9 cellular contexts compared by ENCODE assay signal in the genomic region with DNA sequence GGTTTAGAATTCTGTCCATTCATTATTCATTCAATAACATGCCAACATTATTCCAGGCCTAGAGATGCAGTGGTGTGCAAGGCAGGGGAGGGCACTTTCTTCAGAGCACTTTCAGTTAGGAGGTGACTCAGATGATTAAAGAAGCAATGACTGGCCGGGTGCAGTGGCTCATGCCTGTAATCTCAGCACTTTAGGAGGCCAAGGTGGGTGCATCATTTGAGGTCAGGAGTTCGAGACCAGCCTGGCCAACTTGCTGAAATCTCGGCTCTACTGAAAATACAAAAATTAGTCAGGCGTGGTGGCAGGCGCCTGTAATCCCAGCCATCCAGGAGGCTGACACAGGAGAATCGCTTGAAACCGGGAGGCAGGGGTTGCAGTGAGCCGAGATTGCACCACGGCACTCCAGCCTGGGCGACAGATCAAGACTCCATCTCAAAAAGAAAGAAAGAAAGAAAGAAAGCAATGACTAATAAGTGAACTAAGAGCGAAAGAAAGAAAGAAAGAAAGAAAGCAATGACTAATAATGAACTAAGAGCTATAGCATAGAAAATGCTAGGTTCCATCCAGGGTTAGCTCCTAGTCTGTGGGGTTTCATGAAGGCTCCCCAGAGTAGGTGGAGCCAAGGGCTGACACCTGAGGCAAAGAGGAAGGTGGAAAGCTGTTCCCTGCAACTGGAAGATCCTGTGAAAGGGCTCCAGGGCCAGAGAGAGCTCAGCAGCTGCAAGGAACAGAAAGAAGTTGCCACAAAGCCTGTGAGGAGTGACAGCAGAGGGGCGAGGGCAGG.
A peak's percentile ranks its signal among the peaks of the same experiment; 100 is the strongest.
DNase-seq lines count a peak whose midpoint lies in the region; ATAC-seq and TF ChIP-seq lines count a peak whose summit lies in the region.
"Had no signal": no experiment of that assay in that cellular context is flagged by ENCODE, and none has a peak within 500 bp of the region (broad histone marks: within the 10 kb centered on the region; RNA-seq: fewer than 3 reads in every experiment).

No MANE protein-coding gene starts in this region.

- no peak overlapping the region for H3K27ac ChIP-seq in ovary

- H3K4me3 Mint-ChIP-seq in activated T-cell treated with anti-CD3 and anti-CD28 coated beads, Interleukin-2, amount 50 U/mL, for 4 hours, result no peak overlapping the region
- H3K4me3 Mint-ChIP-seq: CD14-positive monocyte had no signal

- no peaks in the 10 kb centered on the region for H3K36me3 ChIP-seq in ovary

- H3K4me1 ChIP-seq in ovary (ENCODE audit: insufficient read depth), result peaks cover 21% of the 10 kb centered on the region

- no peak overlapping the region for H3K4me3 ChIP-seq in ovary

- TF ChIP-seq POLR2A in ovary (IDR thresholded peaks at IDR 0.05), result no peak

- TF ChIP-seq CTCF in ovary (IDR thresholded peaks at IDR 0.05), result no peak

- ATAC-seq in HG02798 (IDR thresholded peaks at IDR 0.05; ENCODE audit: poor library complexity, unreplicated experiment) (peak; percentile 55), HG03159 (IDR thresholded peaks at IDR 0.05; ENCODE audit: unreplicated experiment) (no peak)
- ATAC-seq in activated T-cell treated with anti-CD3 and anti-CD28 coated beads, Interleukin-2, amount 50 U/mL, for 4 hours, result peak; percentile 75 to 81

- intact Hi-C loops in ovary (cut with DNase I), result no loop called here

- peak; percentile 22 to 25 for DNase-seq in stimulated activated CD4-positive, alpha-beta T cell treated with anti-CD3 and anti-CD28 coated beads, Interleukin-15, amount 100 ng/mL, for 48 hours (ENCODE audit: low read depth in 2 of 2)
- DNase-seq in stimulated activated CD4-positive, alpha-beta T cell treated with anti-CD3 and anti-CD28 coated beads, Interleukin-4, amount 100 ng/mL, for 1 hour, result no peak
- DNase-seq in activated T-cell treated with anti-CD3 and anti-CD28 coated beads, Interleukin-2, amount 50 U/mL, for 4 hours, result no peak
- DNase-seq in G401 (ENCODE audit: low spot score), result no peak
- no peak for DNase-seq in NCI-H146 (lab: John Stamatoyannopoulos, UW)
- no peak for DNase-seq in ovary

- H3K4me1 Mint-ChIP-seq in activated T-cell treated with anti-CD3 and anti-CD28 coated beads, Interleukin-2, amount 50 U/mL, for 4 hours (ENCODE audit: low read depth), result no peaks in the 10 kb centered on the region

- 88 to 94% (median 92%) methylated on average over 12 of the region's 12 CpGs for WGBS in ovary, 3 donors

- no peak for TF ChIP-seq EP300 in ovary (IDR thresholded peaks at IDR 0.05)

- in situ Hi-C loops in G401 (cut with HindIII; ENCODE audit: low sequenced_read_pairs), result no loop called here

- H3K9me3 ChIP-seq in ovary, result no peaks in the 10 kb centered on the region

- peaks cover 11% of the 10 kb centered on the region for H3K27me3 Mint-ChIP-seq in activated T-cell treated with anti-CD3 and anti-CD28 coated beads, Interleukin-2, amount 50 U/mL, for 4 hours (ENCODE audit: low read depth)

- no peaks in the 10 kb centered on the region for H3K27me3 ChIP-seq in ovary

- no peaks in the 10 kb centered on the region for H3K9me3 Mint-ChIP-seq in activated T-cell treated with anti-CD3 and anti-CD28 coated beads, Interleukin-2, amount 50 U/mL, for 4 hours
- H3K9me3 Mint-ChIP-seq: CD14-positive monocyte had no signal

- no peaks in the 10 kb centered on the region for H3K36me3 Mint-ChIP-seq in activated T-cell treated with anti-CD3 and anti-CD28 coated beads, Interleukin-2, amount 50 U/mL, for 4 hours (ENCODE audit: insufficient read depth)
- H3K36me3 Mint-ChIP-seq: CD14-positive monocyte had no signal

Comparison
In these comparisons a context has a peak if more than half of its experiments do, and no peak if none do; other contexts are left out.
1. DNase-seq: peak in stimulated activated CD4-positive, alpha-beta T cell treated with anti-CD3 and anti-CD28 coated beads, Interleukin-15, amount 100 ng/mL, for 48 hours (2 of 2); none in stimulated activated CD4-positive, alpha-beta T cell treated with anti-CD3 and anti-CD28 coated beads, Interleukin-4, amount 100 ng/mL, for 1 hour (single experiment), activated T-cell treated with anti-CD3 and anti-CD28 coated beads, Interleukin-2, amount 50 U/mL, for 4 hours (single experiment), G401 (single experiment), NCI-H146 (single experiment) and ovary (0 of 5).